Comparison of ENCODE assay signal across 21 cellular contexts in genomic region chr7:78968951-78969350, GRCh38.
"Had no signal": no experiment of that assay in that cellular context is flagged by ENCODE, and none has a peak within 500 bp of the region (broad histone marks: within the 10 kb centered on the region; RNA-seq: fewer than 3 reads in every experiment).

No MANE protein-coding gene starts in this region.

- H3K9me3 Mint-ChIP-seq: type B pancreatic cell had no signal

- H3K4me3 ChIP-seq: esophagus squamous epithelium, lower lobe of right lung, pancreas, smooth muscle cell, stomach, tibial artery had no signal

- H3K9me3 ChIP-seq: esophagus squamous epithelium, lower lobe of right lung, neutrophil, pancreas, stomach, tibial artery had no signal

- ATAC-seq: effector memory CD8-positive, alpha-beta T cell; left ventricle myocardium superior; lower lobe of right lung; natural killer cell; pancreas; sciatic nerve; stimulated activated effector memory CD8-positive, alpha-beta T cell treated with anti-CD3 and anti-CD28 coated beads, Interleukin-12 subunit alpha, Interleukin-12 subunit beta, amount 100 ng/mL, for 72 hours had no signal

- H3K27me3 ChIP-seq: esophagus squamous epithelium, neutrophil, stomach, tibial artery had no signal

- DNase-seq: cortex of kidney; effector memory CD8-positive, alpha-beta T cell; erythroblast; esophagus squamous epithelium; foreskin melanocyte; hypothalamus; left ventricle myocardium superior; lower lobe of right lung; natural killer cell; pancreas; stimulated activated CD4-positive, alpha-beta T cell treated with anti-CD3 and anti-CD28 coated beads, Interleukin-12 subunit alpha, Interleukin-12 subunit beta, amount 100 ng/mL, for 4 hours; stimulated activated CD4-positive, alpha-beta T cell treated with anti-CD3 and anti-CD28 coated beads, Interleukin-2, amount 100 ng/mL, for 24 hours; stimulated activated CD4-positive, alpha-beta T cell treated with anti-CD3 and anti-CD28 coated beads, Interleukin-4, amount 100 ng/mL, for 24 hours; stimulated activated naive CD4-positive, alpha-beta T cell treated with Interleukin-2 at 50 U/mL for 16 hours; stomach; tibial artery had no signal

- H3K27ac ChIP-seq: esophagus squamous epithelium, lower lobe of right lung, neutrophil, pancreas, stomach, tibial artery had no signal

- H3K27me3 Mint-ChIP-seq: effector memory CD8-positive, alpha-beta T cell; type B pancreatic cell had no signal

- H3K4me1 ChIP-seq: esophagus squamous epithelium, lower lobe of right lung, pancreas, stomach, tibial artery had no signal

- H3K36me3 ChIP-seq: esophagus squamous epithelium, lower lobe of right lung, neutrophil, pancreas, stomach, tibial artery had no signal

- H3K4me3 Mint-ChIP-seq: effector memory CD8-positive, alpha-beta T cell; natural killer cell; stimulated activated effector memory CD8-positive, alpha-beta T cell treated with anti-CD3 and anti-CD28 coated beads, Interleukin-12 subunit alpha, Interleukin-12 subunit beta, amount 100 ng/mL, for 72 hours; type B pancreatic cell had no signal

- H3K4me1 Mint-ChIP-seq: natural killer cell; stimulated activated effector memory CD8-positive, alpha-beta T cell treated with anti-CD3 and anti-CD28 coated beads, Interleukin-12 subunit alpha, Interleukin-12 subunit beta, amount 100 ng/mL, for 72 hours had no signal

- H3K27ac Mint-ChIP-seq: effector memory CD8-positive, alpha-beta T cell; natural killer cell; stimulated activated effector memory CD8-positive, alpha-beta T cell treated with anti-CD3 and anti-CD28 coated beads, Interleukin-12 subunit alpha, Interleukin-12 subunit beta, amount 100 ng/mL, for 72 hours; type B pancreatic cell had no signal

- H3K36me3 Mint-ChIP-seq: natural killer cell; stimulated activated effector memory CD8-positive, alpha-beta T cell treated with anti-CD3 and anti-CD28 coated beads, Interleukin-12 subunit alpha, Interleukin-12 subunit beta, amount 100 ng/mL, for 72 hours; type B pancreatic cell had no signal

- H3K4me2 ChIP-seq: smooth muscle cell had no signal
